ENCODE assay signal across 18 cellular contexts in the genomic region with DNA sequence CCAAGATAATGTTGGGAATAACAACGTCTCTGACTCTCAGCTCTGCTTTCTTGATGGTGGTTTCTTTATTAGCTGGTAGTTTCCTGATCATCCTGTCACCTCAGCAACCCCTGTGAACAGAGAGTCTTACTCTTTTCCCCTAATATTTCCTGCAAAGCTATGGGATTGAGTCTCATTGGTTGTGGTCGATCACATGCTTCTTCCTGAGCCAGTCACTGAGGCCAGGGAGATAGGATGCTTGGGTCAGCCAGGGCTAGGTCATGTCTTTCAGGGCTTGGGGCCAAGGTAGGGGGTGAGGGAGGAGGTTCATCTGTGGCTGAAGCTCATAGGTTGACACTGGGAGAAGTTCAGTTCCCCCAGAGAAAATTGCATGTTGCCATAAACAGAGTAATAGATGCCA.
DNase-seq lines count a peak whose midpoint lies in the region; ATAC-seq and TF ChIP-seq lines count a peak whose summit lies in the region.
"Had no signal": no experiment of that assay in that cellular context is flagged by ENCODE, and none has a peak within 500 bp of the region (broad histone marks: within the 10 kb centered on the region; RNA-seq: fewer than 3 reads in every experiment).

No MANE protein-coding gene starts in this region.

- no peak overlapping the region for H3K4me3 Mint-ChIP-seq in activated CD8-positive, alpha-beta memory T cell treated with anti-CD3 and anti-CD28 coated beads, Interleukin-2, amount 10 ng/mL, durations not matched to agents 7 days and 5 days
- no peak overlapping the region for H3K4me3 Mint-ChIP-seq in activated naive CD8-positive, alpha-beta T cell treated with anti-CD3 and anti-CD28 coated beads for 36 hours

- no peaks in the 10 kb centered on the region for H3K27me3 Mint-ChIP-seq in activated CD8-positive, alpha-beta memory T cell treated with anti-CD3 and anti-CD28 coated beads, Interleukin-2, amount 10 ng/mL, durations not matched to agents 7 days and 5 days
- H3K27me3 Mint-ChIP-seq in activated naive CD8-positive, alpha-beta T cell treated with anti-CD3 and anti-CD28 coated beads for 36 hours, result no peaks in the 10 kb centered on the region

- H3K4me1 Mint-ChIP-seq in activated CD8-positive, alpha-beta memory T cell treated with anti-CD3 and anti-CD28 coated beads, Interleukin-2, amount 10 ng/mL, durations not matched to agents 7 days and 5 days, result peaks cover 31% of the 10 kb centered on the region
- peaks cover 16% of the 10 kb centered on the region for H3K4me1 Mint-ChIP-seq in activated naive CD8-positive, alpha-beta T cell treated with anti-CD3 and anti-CD28 coated beads for 36 hours

- TF ChIP-seq CTCF in Loucy (conservative IDR thresholded peaks at IDR 0.05; ENCODE audit: low read length), result no peak

- H3K27me3 ChIP-seq in Loucy (ENCODE audit: insufficient read depth, low read length, poor library complexity, severe bottlenecking), result no peaks in the 10 kb centered on the region
- no peaks in the 10 kb centered on the region for H3K27me3 ChIP-seq in skeletal muscle tissue (ENCODE audit: control insufficient read depth in 3 of 3, insufficient read depth in 3 of 3, low read length in 3 of 3)
- H3K27me3 ChIP-seq in SJCRH30, result no peaks in the 10 kb centered on the region
- H3K27me3 ChIP-seq: pancreas had no signal

- H3K4me3 ChIP-seq in Loucy (ENCODE audit: low read length, poor library complexity, severe bottlenecking), result peak overlapping the region; percentile 52
- H3K4me3 ChIP-seq in skeletal muscle tissue (ENCODE audit: low read length in 3 of 3), result no peak overlapping the region
- H3K4me3 ChIP-seq in SJCRH30, result no peak overlapping the region
- H3K4me3 ChIP-seq: GM12878, pancreas had no signal

- no peaks in the 10 kb centered on the region for H3K9me3 Mint-ChIP-seq in activated CD8-positive, alpha-beta memory T cell treated with anti-CD3 and anti-CD28 coated beads, Interleukin-2, amount 10 ng/mL, durations not matched to agents 7 days and 5 days (ENCODE audit: low read depth)
- H3K9me3 Mint-ChIP-seq in activated naive CD8-positive, alpha-beta T cell treated with anti-CD3 and anti-CD28 coated beads for 36 hours, result no peaks in the 10 kb centered on the region

- H3K9me3 ChIP-seq in Loucy (ENCODE audit: insufficient read depth, low read depth, low read length), result no peaks in the 10 kb centered on the region
- no peaks in the 10 kb centered on the region for H3K9me3 ChIP-seq in skeletal muscle tissue (ENCODE audit: control insufficient read depth in 3 of 3, low read length in 3 of 3)
- no peaks in the 10 kb centered on the region for H3K9me3 ChIP-seq in SJCRH30 (replicated peaks)
- H3K9me3 ChIP-seq: Caco-2, pancreas had no signal

- peak; percentile 29 for ATAC-seq in activated CD8-positive, alpha-beta memory T cell treated with anti-CD3 and anti-CD28 coated beads, Interleukin-2, amount 10 ng/mL, durations not matched to agents 7 days and 5 days
- no peak for ATAC-seq in activated CD4-positive, CD25-positive, alpha-beta regulatory T cell treated with anti-CD3 and anti-CD28 coated beads, Interleukin-2, amount 50 U/mL, for 24 hours
- ATAC-seq: GM12878, pancreas had no signal

- peak overlapping the region; percentile 76 for H3K9ac ChIP-seq in Loucy (ENCODE audit: low read depth, low read length, poor library complexity, severe bottlenecking)
- no peak overlapping the region for H3K9ac ChIP-seq in skeletal muscle tissue (ENCODE audit: low read depth in 1 of 3, low read length in 3 of 3)

- peaks cover 17% of the 10 kb centered on the region; the same call in 1 of the 2 replicates for H3K79me2 ChIP-seq in Loucy (ENCODE audit: insufficient read depth, low read length)

- DNase-seq in activated CD8-positive, alpha-beta memory T cell treated with anti-CD3 and anti-CD28 coated beads, Interleukin-2, amount 10 ng/mL, durations not matched to agents 7 days and 5 days, result no peak
- DNase-seq in activated CD8-positive, alpha-beta memory T cell treated with anti-CD3 and anti-CD28 coated beads for 24 hours, result no peak
- no peak for DNase-seq in activated naive CD8-positive, alpha-beta T cell treated with anti-CD3 and anti-CD28 coated beads for 36 hours
- DNase-seq in COLO829 (ENCODE audit: low spot score), result no peak
- DNase-seq in SJCRH30, result no peak
- DNase-seq: ACHN; activated CD4-positive, CD25-positive, alpha-beta regulatory T cell treated with anti-CD3 and anti-CD28 coated beads, Interleukin-2, amount 50 U/mL, for 72 hours; activated T-cell treated with anti-CD3 and anti-CD28 coated beads, Interleukin-2, amount 50 U/mL, for 1 hour; Caco-2; NCI-H1436; NCI-H2227 treated with DMSO at 0.1 percent for 48 hours; pancreas; stimulated activated naive CD4-positive, alpha-beta T cell had no signal

- H2AFZ ChIP-seq in Loucy (ENCODE audit: low read length), result no peak overlapping the region

- H3K4me2 ChIP-seq in Loucy (ENCODE audit: low read depth, low read length, poor library complexity, severe bottlenecking), result peak overlapping the region; percentile 64

- peaks cover 40% of the 10 kb centered on the region for H3K36me3 Mint-ChIP-seq in activated CD8-positive, alpha-beta memory T cell treated with anti-CD3 and anti-CD28 coated beads, Interleukin-2, amount 10 ng/mL, durations not matched to agents 7 days and 5 days
- peaks cover 23% of the 10 kb centered on the region for H3K36me3 Mint-ChIP-seq in activated naive CD8-positive, alpha-beta T cell treated with anti-CD3 and anti-CD28 coated beads for 36 hours

- H3K4me1 ChIP-seq in Loucy (ENCODE audit: insufficient read depth, low read length, poor library complexity, severe bottlenecking) (peaks cover 38% of the 10 kb centered on the region), skeletal muscle tissue (ENCODE audit: control insufficient read depth in 3 of 3, insufficient read depth in 3 of 3, low read length in 3 of 3) (peaks cover 38 to 56% (median 54%) of the 10 kb centered on the region in 3 donors), SJCRH30 (no peaks in the 10 kb centered on the region; the same call in 1 of the 2 replicates)
- H3K4me1 ChIP-seq: Caco-2 had no signal

- no peaks in the 10 kb centered on the region for H3K9me2 ChIP-seq in Loucy (replicated peaks; ENCODE audit: low read depth, low read length)

- CTCF ChIA-PET in activated CD8-positive, alpha-beta memory T cell treated with anti-CD3 and anti-CD28 coated beads, Interleukin-2, amount 10 ng/mL, durations not matched to agents 7 days and 5 days (lab: Charles Lee), result interaction anchor here (1.3 kb wide), 1 partner anchor 9 kb away, joined by 3 read pairs; no protein-coding TSS in a partner anchor

- peak overlapping the region; percentile 63 for H3K27ac Mint-ChIP-seq in activated CD8-positive, alpha-beta memory T cell treated with anti-CD3 and anti-CD28 coated beads, Interleukin-2, amount 10 ng/mL, durations not matched to agents 7 days and 5 days
- peak overlapping the region; percentile 46 for H3K27ac Mint-ChIP-seq in activated naive CD8-positive, alpha-beta T cell treated with anti-CD3 and anti-CD28 coated beads for 36 hours

- peaks cover 34% of the 10 kb centered on the region; the same call in 1 of the 2 replicates for H3K36me3 ChIP-seq in Loucy (ENCODE audit: insufficient read depth, low read length)
- peaks cover 3 to 16% (median 5%) of the 10 kb centered on the region in 3 donors for H3K36me3 ChIP-seq in skeletal muscle tissue (ENCODE audit: control insufficient read depth in 3 of 3, insufficient read depth in 3 of 3, low read length in 3 of 3)
- no peaks in the 10 kb centered on the region for H3K36me3 ChIP-seq in SJCRH30
- H3K36me3 ChIP-seq: pancreas had no signal

- H3K27ac ChIP-seq in skeletal muscle tissue (ENCODE audit: low read depth, low read length), result peak overlapping the region; percentile 3
- H3K27ac ChIP-seq in SJCRH30, result no peak overlapping the region
- H3K27ac ChIP-seq: RWPE1 had no signal

- no peaks in the 10 kb centered on the region for H3F3A ChIP-seq in Loucy (ENCODE audit: low read depth)

- no peaks in the 10 kb centered on the region for H4K20me1 ChIP-seq in Loucy (ENCODE audit: insufficient read depth, low read length, poor library complexity, severe bottlenecking)
